Comparison of ENCODE assay signal across 8 cellular contexts in genomic region chr7:35695628-35695888, GRCh38. TPM values are rescaled to one million over a fixed set of nuclear protein-coding genes. Genes with fewer than 3 reads are reported as not detected.
DNase-seq lines count a peak whose midpoint lies in the region; ATAC-seq and TF ChIP-seq lines count a peak whose summit lies in the region.

No MANE protein-coding gene starts in this region.

- no peak for TF ChIP-seq POLR2A in GM18505 (IDR thresholded peaks at IDR 0.05; ENCODE audit: borderline replicate concordance, extremely low read depth, insufficient read depth, insufficient read length)

- no peak for DNase-seq in BJ (ENCODE audit: low read depth)
- DNase-seq in activated T-helper 2 cell treated with anti-CD3 and anti-CD28 coated beads, Interferon-gamma antibody, Interleukin-2, Interleukin-4, amounts not matched to agents 10 μg/mL and 5 μg/mL and 100 μg/mL, durations not matched to agents 14 hours and 24 hours and 36 hours (ENCODE audit: low spot score) = no peak
- peak in 1 of 2 donors; percentile 42 for DNase-seq in stimulated activated naive CD8-positive, alpha-beta T cell treated with anti-CD3 and anti-CD28 coated beads, Interleukin-15, amount 100 ng/mL, for 72 hours
- no peak for DNase-seq in NCI-H1694 (lab: John Stamatoyannopoulos, UW)

- H3K36me3 ChIP-seq in BJ (ENCODE audit: control insufficient read depth, insufficient read depth, low read length) = no peaks in the 10 kb centered on the region

- CTCF ChIA-PET in BJ (lab: Yijun Ruan, JAX) = interaction anchor here (0.9 to 2.8 kb wide), 4 partner anchors 17 to 214 kb away, joined by 3 to 7 read pairs (median 4); no protein-coding TSS in a partner anchor

- intact Hi-C loops in activated T-helper 2 cell treated with anti-CD3 and anti-CD28 coated beads, Interferon-gamma antibody, Interleukin-2, Interleukin-4, amounts not matched to agents 10 μg/mL and 5 μg/mL and 100 μg/mL, durations not matched to agents 14 hours and 24 hours and 36 hours (cut with micrococcal nuclease) = loop anchor here (1.0 kb wide), 2 partner anchors 28 to 105 kb away; no protein-coding TSS in a partner anchor

- POLR2A ChIA-PET in BJ (lab: Charles Lee) = no interaction called here

- peak; percentile 3 for ATAC-seq in HG03066 (IDR thresholded peaks at IDR 0.05; ENCODE audit: low read depth, unreplicated experiment)
- ATAC-seq in stimulated activated naive CD8-positive, alpha-beta T cell treated with anti-CD3 and anti-CD28 coated beads, Interleukin-15, amount 100 ng/mL, for 72 hours = peak; percentile 63
- no peak for ATAC-seq in HG03175 (IDR thresholded peaks at IDR 0.05; ENCODE audit: unreplicated experiment)
- ATAC-seq in GM18505 (IDR thresholded peaks at IDR 0.05; ENCODE audit: unreplicated experiment) = no peak

- H3K27ac Mint-ChIP-seq in activated T-helper 2 cell treated with anti-CD3 and anti-CD28 coated beads, Interferon-gamma antibody, Interleukin-2, Interleukin-4, amounts not matched to agents 10 μg/mL and 5 μg/mL and 100 μg/mL, durations not matched to agents 14 hours and 24 hours and 36 hours = peak overlapping the region; percentile 96
- H3K27ac Mint-ChIP-seq in stimulated activated naive CD8-positive, alpha-beta T cell treated with anti-CD3 and anti-CD28 coated beads, Interleukin-15, amount 100 ng/mL, for 72 hours = peak overlapping the region; percentile 99

- H3K4me3 ChIP-seq in BJ (ENCODE audit: low read depth, low read length) = peak overlapping the region; percentile 89
- peak overlapping the region; percentile 86 for H3K4me3 ChIP-seq in iPS-18c (ENCODE audit: insufficient read depth, low read depth, low read length)

- no peaks in the 10 kb centered on the region for H3K9me3 Mint-ChIP-seq in activated T-helper 2 cell treated with anti-CD3 and anti-CD28 coated beads, Interferon-gamma antibody, Interleukin-2, Interleukin-4, amounts not matched to agents 10 μg/mL and 5 μg/mL and 100 μg/mL, durations not matched to agents 14 hours and 24 hours and 36 hours
- no peaks in the 10 kb centered on the region for H3K9me3 Mint-ChIP-seq in stimulated activated naive CD8-positive, alpha-beta T cell treated with anti-CD3 and anti-CD28 coated beads, Interleukin-15, amount 100 ng/mL, for 72 hours

- H3K4me3 Mint-ChIP-seq in activated T-helper 2 cell treated with anti-CD3 and anti-CD28 coated beads, Interferon-gamma antibody, Interleukin-2, Interleukin-4, amounts not matched to agents 10 μg/mL and 5 μg/mL and 100 μg/mL, durations not matched to agents 14 hours and 24 hours and 36 hours (ENCODE audit: low read depth) = peak overlapping the region; percentile 96
- peak overlapping the region; percentile 92 to 97 for H3K4me3 Mint-ChIP-seq in stimulated activated naive CD8-positive, alpha-beta T cell treated with anti-CD3 and anti-CD28 coated beads, Interleukin-15, amount 100 ng/mL, for 72 hours

- H3K4me1 Mint-ChIP-seq in activated T-helper 2 cell treated with anti-CD3 and anti-CD28 coated beads, Interferon-gamma antibody, Interleukin-2, Interleukin-4, amounts not matched to agents 10 μg/mL and 5 μg/mL and 100 μg/mL, durations not matched to agents 14 hours and 24 hours and 36 hours (ENCODE audit: low read depth) = peaks cover 58% of the 10 kb centered on the region
- peaks cover 54% of the 10 kb centered on the region for H3K4me1 Mint-ChIP-seq in stimulated activated naive CD8-positive, alpha-beta T cell treated with anti-CD3 and anti-CD28 coated beads, Interleukin-15, amount 100 ng/mL, for 72 hours

- H3K9me3 ChIP-seq in iPS-18c (ENCODE audit: control insufficient read depth, insufficient read depth, low read length) = no peaks in the 10 kb centered on the region

- H3K27me3 ChIP-seq in BJ (ENCODE audit: control insufficient read depth, insufficient read depth, low read length) = no peaks in the 10 kb centered on the region

- H3K27me3 Mint-ChIP-seq in activated T-helper 2 cell treated with anti-CD3 and anti-CD28 coated beads, Interferon-gamma antibody, Interleukin-2, Interleukin-4, amounts not matched to agents 10 μg/mL and 5 μg/mL and 100 μg/mL, durations not matched to agents 14 hours and 24 hours and 36 hours (ENCODE audit: low read depth) = no peaks in the 10 kb centered on the region
- no peaks in the 10 kb centered on the region for H3K27me3 Mint-ChIP-seq in stimulated activated naive CD8-positive, alpha-beta T cell treated with anti-CD3 and anti-CD28 coated beads, Interleukin-15, amount 100 ng/mL, for 72 hours

- peaks cover 17% of the 10 kb centered on the region for H3K36me3 Mint-ChIP-seq in activated T-helper 2 cell treated with anti-CD3 and anti-CD28 coated beads, Interferon-gamma antibody, Interleukin-2, Interleukin-4, amounts not matched to agents 10 μg/mL and 5 μg/mL and 100 μg/mL, durations not matched to agents 14 hours and 24 hours and 36 hours (ENCODE audit: low read depth)

- no peak for TF ChIP-seq CTCF in BJ (IDR thresholded peaks at IDR 0.05; ENCODE audit: insufficient read depth, low read depth, low read length)

RNA-seq across cellular contexts. Expression of gene HERPUD2, which starts 0.6 kb away (rescaled TPM):
- polyA plus RNA-seq in BJ (2011; rRNA removed) = 46.3 and 53.0 TPM in 2 replicates
- polyA minus RNA-seq in BJ (2011; rRNA and poly(A)+ RNA removed) = 47.4 and 86.5 TPM in 2 replicates
- 24.9 and 25.8 TPM in 2 replicates for total RNA-seq in activated T-helper 2 cell treated with anti-CD3 and anti-CD28 coated beads, Interferon-gamma antibody, Interleukin-2, Interleukin-4, amounts not matched to agents 10 μg/mL and 5 μg/mL and 100 μg/mL, durations not matched to agents 14 hours and 24 hours and 36 hours

Comparison
In these comparisons a context has a peak if more than half of its experiments do, and no peak if none do; other contexts are left out.
1. ATAC-seq: peak in HG03066 (single experiment) and stimulated activated naive CD8-positive, alpha-beta T cell treated with anti-CD3 and anti-CD28 coated beads, Interleukin-15, amount 100 ng/mL, for 72 hours (single experiment); none in HG03175 (single experiment) and GM18505 (single experiment).